ENCODE assay signal across 8 cellular contexts in genomic region chr20:50635676-50636600, GRCh38. TPM values are rescaled to one million over a fixed set of nuclear protein-coding genes. Genes with fewer than 3 reads are reported as not detected.
DNase-seq lines count a peak whose midpoint lies in the region; TF ChIP-seq lines count a peak whose summit lies in the region.

No MANE protein-coding gene starts in this region.

- TF ChIP-seq CTCF in kidney epithelial cell (IDR thresholded peaks at IDR 0.05; ENCODE audit: insufficient read depth, low read length, poor library complexity, severe bottlenecking), result peak; percentile 99

- DNase-seq in NCI-H187 (lab: John Stamatoyannopoulos, UW) (peak; percentile 15 to 19), NCI-H187 treated with DMSO at 0.1 percent for 48 hours (lab: John Stamatoyannopoulos, UW) (no peak), NCI-H1694 (lab: John Stamatoyannopoulos, UW) (peak; percentile 35), UCSD-AML1 (lab: John Stamatoyannopoulos, UW; ENCODE audit: unreplicated experiment) (peak; percentile 71), T47D (ENCODE audit: low read depth in 1 of 2, low spot score in 1 of 2) (peak; percentile 77 to 80), kidney epithelial cell (ENCODE audit: low read depth) (no peak), GF-D8 (lab: John Stamatoyannopoulos, UW) (no peak)
- peak; percentile 45 to 69 for DNase-seq in stimulated activated CD4-positive, alpha-beta T cell treated with anti-CD3 and anti-CD28 coated beads, Interleukin-4, amount 100 ng/mL, for 48 hours (ENCODE audit: low read depth in 2 of 2)

- in situ Hi-C loops in T47D (cut with HindIII; ENCODE audit: low pct_unique_long_range_greater_than_20kb, low sequenced_read_pairs), result no loop called here

- H3K4me3 ChIP-seq in kidney epithelial cell (ENCODE audit: low read depth, low read length), result no peak overlapping the region

- H3K27me3 ChIP-seq in kidney epithelial cell (ENCODE audit: control insufficient read depth, insufficient read depth, low read length), result no peaks in the 10 kb centered on the region

- no peaks in the 10 kb centered on the region for H3K36me3 ChIP-seq in kidney epithelial cell (ENCODE audit: control insufficient read depth, insufficient read depth, low read length)

RNA-seq across cellular contexts. Expression of gene RIPOR3, which starts 55.4 kb away (rescaled TPM):
- total RNA-seq in kidney epithelial cell, result 0.08 and 0.41 TPM in 2 replicates

Comparison
In these comparisons a context has a peak if more than half of its experiments do, and no peak if none do; other contexts are left out.
1. DNase-seq: peak in NCI-H187 (2 of 2), NCI-H1694 (single experiment), UCSD-AML1 (single experiment), T47D (2 of 2) and stimulated activated CD4-positive, alpha-beta T cell treated with anti-CD3 and anti-CD28 coated beads, Interleukin-4, amount 100 ng/mL, for 48 hours (2 of 2); none in NCI-H187 treated with DMSO at 0.1 percent for 48 hours (single experiment), kidney epithelial cell (single experiment) and GF-D8 (single experiment).